23 cellular contexts compared by ENCODE assay signal in the genomic region with DNA sequence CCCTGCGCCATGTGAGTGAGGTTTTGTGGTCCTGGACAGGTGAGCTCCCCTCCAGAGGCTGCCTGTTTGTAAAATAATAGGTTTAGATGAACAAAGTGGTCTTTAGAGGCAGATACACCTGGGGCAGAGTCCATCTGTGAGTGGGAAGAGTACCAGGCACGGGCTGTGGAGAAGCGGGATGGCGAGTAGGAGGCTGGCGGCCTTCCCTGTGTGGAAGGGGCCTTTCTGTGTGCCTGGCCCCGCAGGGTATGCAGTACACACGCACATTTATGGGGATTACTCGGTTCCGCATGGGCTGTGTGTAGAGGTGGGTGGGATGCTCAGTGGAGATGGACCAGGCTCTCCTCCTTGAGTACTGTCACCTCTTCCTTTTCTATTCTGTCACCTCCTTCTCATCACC.
"Had no signal": no experiment of that assay in that cellular context is flagged by ENCODE, and none has a peak within 500 bp of the region (broad histone marks: within the 10 kb centered on the region; RNA-seq: fewer than 3 reads in every experiment).

No MANE protein-coding gene starts in this region.

- H3K4me2 ChIP-seq: SK-N-SH had no signal

- H3K27ac ChIP-seq: RWPE1 had no signal

- DNase-seq: IMR-90; Karpas-422; KG1; MM.1S; NCI-H1092 treated with DMSO at 0.1 percent for 48 hours; NCI-H1436; NCI-H187; NCI-H2029; NCI-H2081 treated with DMSO at 0.1 percent for 48 hours; NCI-H2171; NCI-H226; NCI-H446; NCI-H510A; NCI-H524 treated with DMSO at 0.1 percent for 48 hours; NCI-H69; NCI-H774; NK-92 treated with Interleukin-12 subunit alpha and Interleukin-12 subunit beta, amount 100 ng/mL, for 24 hours; PC-3; SHP77; SK-N-SH; SW 1271 had no signal

- H3K9me3 ChIP-seq: SK-N-SH had no signal

- H3K9ac ChIP-seq: SK-N-SH had no signal

- ATAC-seq: Panc1, PC-3 had no signal
